In the genomic region with DNA sequence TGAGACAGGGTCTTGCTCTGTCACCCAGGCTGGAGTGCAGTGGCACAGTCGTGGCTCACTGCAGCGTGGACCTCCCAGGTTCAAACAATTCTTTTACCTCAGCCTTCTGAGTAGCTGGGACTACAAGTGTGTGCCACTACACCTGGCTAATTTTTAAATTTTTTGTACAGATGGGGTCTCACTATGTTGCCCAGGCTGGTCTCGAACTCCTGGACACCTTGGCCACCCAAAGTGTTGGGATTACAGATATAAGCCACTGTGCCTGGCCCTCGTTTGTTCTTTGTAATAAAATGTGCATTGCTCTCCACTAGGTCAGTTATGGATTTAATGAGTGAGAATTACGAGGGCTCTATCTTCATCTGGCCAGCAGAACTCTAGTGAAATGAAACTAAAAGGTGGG, we compare ENCODE assay signal across 4 cellular contexts. TPM values are rescaled to one million over a fixed set of nuclear protein-coding genes. Genes with fewer than 3 reads are reported as not detected.
"Had no signal": no experiment of that assay in that cellular context is flagged by ENCODE, and none has a peak within 500 bp of the region (broad histone marks: within the 10 kb centered on the region; RNA-seq: fewer than 3 reads in every experiment).

No MANE protein-coding gene starts in this region.

RNA-seq across cellular contexts. Expression of a gene that starts 24.0 kb away (rescaled TPM):
- total RNA-seq: activated B cell treated with CpG ODN at 0.5 μM for 24 hours; activated CD8-positive, alpha-beta memory T cell treated with anti-CD3 and anti-CD28 coated beads, Interleukin-2, amount 10 ng/mL, durations not matched to agents 7 days and 5 days; T-helper 17 cell; T-helper 2 cell treated with Interferon-gamma antibody and Interleukin-4, amounts not matched to agents 100 ng/mL and 5 ng/mL, for 36 hours had no signal
